ENCODE assay signal across 10 cellular contexts in genomic region chr12:857611-858010, GRCh38.
DNase-seq lines count a peak whose midpoint lies in the region; ATAC-seq, FAIRE-seq and TF ChIP-seq lines count a peak whose summit lies in the region.
"Had no signal": no experiment of that assay in that cellular context is flagged by ENCODE, and none has a peak within 500 bp of the region (broad histone marks: within the 10 kb centered on the region; RNA-seq: fewer than 3 reads in every experiment).

No MANE protein-coding gene starts in this region.

- no peaks in the 10 kb centered on the region for H3K27me3 ChIP-seq in bronchial epithelial cell (ENCODE audit: control insufficient read depth, insufficient read depth, low read length)

- DNase-seq in A549 (ENCODE audit: low read depth in 1 of 2, low spot score in 1 of 2) = peak; percentile 44 to 66
- no peak for DNase-seq in H54 (ENCODE audit: insufficient read length, low spot score)
- DNase-seq in bronchial epithelial cell (ENCODE audit: low read depth) = peak; percentile 83
- peak; percentile 25 for DNase-seq in kidney tubule cell (ENCODE audit: low spot score)
- DNase-seq in NAMALWA (ENCODE audit: low spot score) = no peak
- DNase-seq in stimulated activated naive CD4-positive, alpha-beta T cell (lab: John Stamatoyannopoulos, UW) = no peak
- DNase-seq in putamen (ENCODE audit: low spot score) = no peak
- DNase-seq: NCI-H510A treated with DMSO at 0.1 percent for 48 hours, T-cell had no signal

- peak overlapping the region; percentile 46 for H3K4me2 ChIP-seq in A549

- H3K27ac ChIP-seq in A549 = no peak overlapping the region; a peak in 1 of 6 replicates

- FAIRE-seq in A549 (lab: Jason Lieb, UNC) (no peak), H54 (lab: Jason Lieb, UNC) (peak; percentile 97), bronchial epithelial cell (lab: Jason Lieb, UNC) (no peak)

- CTCF ChIA-PET in A549 (lab: Yijun Ruan, JAX) = interaction anchor here (0.6 to 1.6 kb wide), 8 partner anchors 8 to 287 kb away, joined by 3 to 7 read pairs (median 4); no protein-coding TSS in a partner anchor

- 40% methylated on average over 5 of the region's 5 CpGs for WGBS in A549 (ENCODE audit: missing lambda C conversion rate)

- POLR2A ChIA-PET in A549 (lab: Yijun Ruan, JAX) = interaction anchor here (1.2 kb wide), 1 partner anchor 287 kb away, joined by 3 read pairs; no protein-coding TSS in a partner anchor

- no peak for TF ChIP-seq RAD21 in A549 (conservative IDR thresholded peaks at IDR 0.05 in 1 of 2, IDR thresholded peaks at IDR 0.05 in 1 of 2)

- H3K4me1 ChIP-seq in A549 = peaks cover 38% of the 10 kb centered on the region

- no peak for TF ChIP-seq EP300 in A549 (IDR thresholded peaks at IDR 0.05)

- TF ChIP-seq CTCF in A549 (IDR thresholded peaks at IDR 0.05) (no peak), bronchial epithelial cell (IDR thresholded peaks at IDR 0.05; ENCODE audit: insufficient read depth, low read length, severe bottlenecking) (no peak)

- ATAC-seq in A549 (peak; percentile 92 to 95; a peak in 5 of 6 replicates), HG03571 (IDR thresholded peaks at IDR 0.05; ENCODE audit: unreplicated experiment) (no peak)
- ATAC-seq: T-cell had no signal

- H3K4me3 ChIP-seq in A549 = no peak overlapping the region
- no peak overlapping the region for H3K4me3 ChIP-seq in bronchial epithelial cell (ENCODE audit: low read depth, low read length)

- no peak for TF ChIP-seq POLR2A in A549 (IDR thresholded peaks at IDR 0.05; ENCODE audit: low read length)
- TF ChIP-seq POLR2A in H54 (IDR thresholded peaks at IDR 0.05; ENCODE audit: low read depth, low read length) = no peak

- H3K9me3 ChIP-seq in A549 = no peaks in the 10 kb centered on the region

- peaks cover 11% of the 10 kb centered on the region for H3K36me3 ChIP-seq in bronchial epithelial cell (ENCODE audit: control insufficient read depth, insufficient read depth, low read length)

TF ChIP-seq in A549, 52 proteins besides CTCF, POLR2A, EP300 and RAD21:
- TF ChIP-seq HOXB5 (CRISPR knock-in tag; IDR thresholded peaks at IDR 0.05) = no peak
- TF ChIP-seq EHF (CRISPR knock-in tag; IDR thresholded peaks at IDR 0.05) = no peak
- no peak for TF ChIP-seq KDM1A (IDR thresholded peaks at IDR 0.05; ENCODE audit: low read depth)
- TF ChIP-seq HOXB13 (CRISPR knock-in tag; IDR thresholded peaks at IDR 0.05; ENCODE audit: low read depth) = no peak
- peak; percentile 33; the same call in 1 of the 2 replicates for TF ChIP-seq FOSL2 (IDR thresholded peaks at IDR 0.05)
- TF ChIP-seq FOSL2 (CRISPR knock-in tag; IDR thresholded peaks at IDR 0.05) = 0 out of 2 replicates have a peak, but pooled peaks have one; percentile 18
- TF ChIP-seq NFE2L2 (conservative IDR thresholded peaks at IDR 0.05; ENCODE audit: low read length) = no peak
- TF ChIP-seq MAFK (IDR thresholded peaks at IDR 0.05; ENCODE audit: partially characterized antibody) = peak; percentile 25

Comparison
In these comparisons a context has a peak if more than half of its experiments do, and no peak if none do; other contexts are left out.
1. DNase-seq: peak in A549 (2 of 2), bronchial epithelial cell (single experiment) and kidney tubule cell (single experiment); none in H54 (single experiment), NAMALWA (single experiment), stimulated activated naive CD4-positive, alpha-beta T cell (0 of 6) and putamen (single experiment).